ENCODE assay signal across 15 cellular contexts in the genomic region with DNA sequence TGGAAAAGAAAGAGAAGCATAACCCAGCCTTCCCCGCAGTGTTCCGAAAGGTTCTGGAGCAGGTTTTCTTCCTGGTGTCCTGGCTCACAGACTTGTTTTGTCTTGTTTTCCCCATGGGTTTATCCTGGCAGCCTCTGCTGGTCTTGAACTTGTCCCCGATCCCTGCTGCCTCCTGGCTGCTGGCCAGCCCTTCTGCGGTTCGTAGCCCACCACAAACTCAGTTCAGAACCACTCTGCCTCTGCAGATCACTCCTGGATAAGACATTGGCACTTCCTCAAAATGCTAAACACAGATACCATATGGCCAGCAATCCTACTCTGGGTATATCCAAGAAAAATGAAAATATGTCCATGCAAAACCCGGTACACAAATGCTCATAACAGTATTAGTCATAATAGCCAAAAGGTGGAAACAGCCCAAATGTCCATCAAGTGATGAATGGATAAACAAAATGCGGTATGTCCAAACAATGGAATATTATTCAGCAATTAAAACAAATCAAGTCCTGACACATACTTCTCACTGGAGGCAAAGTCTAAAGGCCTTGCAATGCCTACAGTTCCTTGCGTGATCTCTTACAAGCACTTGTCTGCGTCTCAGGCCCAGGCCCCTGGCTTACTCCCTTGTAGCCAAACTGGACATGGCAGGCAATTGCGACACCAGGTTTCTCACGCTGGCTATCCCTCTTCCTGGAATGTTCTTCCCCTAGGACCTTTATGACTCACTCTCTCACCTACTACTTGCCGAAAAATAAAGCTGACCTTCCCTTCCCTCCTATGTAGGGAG. TPM values are rescaled to one million over a fixed set of nuclear protein-coding genes. Genes with fewer than 3 reads are reported as not detected.
DNase-seq lines count a peak whose midpoint lies in the region; ATAC-seq and TF ChIP-seq lines count a peak whose summit lies in the region.
"Had no signal": no experiment of that assay in that cellular context is flagged by ENCODE, and none has a peak within 500 bp of the region (broad histone marks: within the 10 kb centered on the region; RNA-seq: fewer than 3 reads in every experiment).

No MANE protein-coding gene starts in this region.

- peak overlapping the region; percentile 46 for H3K4me2 ChIP-seq in HCT116 (ENCODE audit: low read length)

- no peaks in the 10 kb centered on the region for H3K9me3 ChIP-seq in HCT116 (ENCODE audit: control insufficient read depth in 1 of 2, insufficient read depth in 1 of 2, low read depth in 1 of 2, low read length in 2 of 2)

- CTCF ChIA-PET in HCT116 (lab: Charles Lee), result interaction anchor here (0.9 to 1.0 kb wide), 2 partner anchors 10 to 11 kb away, joined by 3 to 5 read pairs; no protein-coding TSS in a partner anchor

- peak; percentile 46 for DNase-seq in HCT116 (ENCODE audit: low read depth, low spot score)
- peak; percentile 48 for DNase-seq in NCI-H460 (ENCODE audit: extremely low read depth, low read depth)
- DNase-seq in cardiac fibroblast (ENCODE audit: low read depth in 2 of 2), result peak; percentile 19 to 24
- DNase-seq in activated CD4-positive, CD25-positive, alpha-beta regulatory T cell treated with anti-CD3 and anti-CD28 coated beads, Interleukin-2, amount 50 U/mL, for 72 hours, result no peak
- DNase-seq in middle frontal gyrus (ENCODE audit: extremely low spot score, low spot score), result no peak
- DNase-seq in stimulated activated naive B cell treated with anti-CD40 and anti-IgM and Interleukin-4, amounts not matched to agents 10 μg/mL and 1 μg/mL and 100 μg/mL, for 72 hours, result no peak
- DNase-seq in NCI-H1048 (lab: John Stamatoyannopoulos, UW), result no peak
- DNase-seq: activated CD4-positive, alpha-beta memory T cell treated with anti-CD3 and anti-CD28 coated beads, Interleukin-2, amount 10 ng/mL, durations not matched to agents 7 days and 5 days; CD8-positive, alpha-beta memory T cell; effector CD4-positive, alpha-beta T cell; left ventricle myocardium superior; NCI-H2107 had no signal

- no TSS peak for BruUV-seq in HCT116 (replicated peaks; lab: Mats Ljungman, UMichigan)

- no peak overlapping the region for H3K9ac ChIP-seq in HCT116 (ENCODE audit: low read length)

- H3K4me3 Mint-ChIP-seq in stimulated activated naive B cell treated with anti-CD40 and anti-IgM and Interleukin-4, amounts not matched to agents 10 μg/mL and 1 μg/mL and 100 μg/mL, for 72 hours, result no peak overlapping the region
- H3K4me3 Mint-ChIP-seq: activated CD4-positive, alpha-beta memory T cell treated with anti-CD3 and anti-CD28 coated beads, Interleukin-2, amount 10 ng/mL, durations not matched to agents 7 days and 5 days; CD8-positive, alpha-beta memory T cell; natural killer cell treated with Interleukin-12 subunit alpha and Interleukin-12 subunit beta and Interleukin-15 and Interleukin-18, amount 100 ng/mL, for 72 hours had no signal

- no peak overlapping the region for H3K27ac Mint-ChIP-seq in stimulated activated naive B cell treated with anti-CD40 and anti-IgM and Interleukin-4, amounts not matched to agents 10 μg/mL and 1 μg/mL and 100 μg/mL, for 72 hours
- H3K27ac Mint-ChIP-seq: activated CD4-positive, alpha-beta memory T cell treated with anti-CD3 and anti-CD28 coated beads, Interleukin-2, amount 10 ng/mL, durations not matched to agents 7 days and 5 days; natural killer cell treated with Interleukin-12 subunit alpha and Interleukin-12 subunit beta and Interleukin-15 and Interleukin-18, amount 100 ng/mL, for 72 hours had no signal

- TF ChIP-seq CTCF in HCT116 (IDR thresholded peaks at IDR 0.05 in 2 of 3, conservative IDR thresholded peaks at IDR 0.05 in 1 of 3; ENCODE audit: borderline replicate concordance in 1 of 3, insufficient read depth in 1 of 3, low read depth in 2 of 3, low read length in 2 of 3) (no peak), cardiac fibroblast (IDR thresholded peaks at IDR 0.05; ENCODE audit: low read depth, low read length) (no peak)

- peaks cover 11 to 22% of the 10 kb centered on the region in 2 experiments; a peak in 3 of 4 replicates for H3K4me1 ChIP-seq in HCT116 (ENCODE audit: control insufficient read depth in 1 of 2, insufficient read depth in 2 of 2, low read length in 2 of 2)

- H2AFZ ChIP-seq in HCT116 (ENCODE audit: low read depth, low read length, poor library complexity, severe bottlenecking), result peak overlapping the region; percentile 58

- peaks cover 0 to 2% of the 10 kb centered on the region in 2 donors for H3K36me3 Mint-ChIP-seq in stimulated activated naive B cell treated with anti-CD40 and anti-IgM and Interleukin-4, amounts not matched to agents 10 μg/mL and 1 μg/mL and 100 μg/mL, for 72 hours
- H3K36me3 Mint-ChIP-seq: CD8-positive, alpha-beta memory T cell; natural killer cell treated with Interleukin-12 subunit alpha and Interleukin-12 subunit beta and Interleukin-15 and Interleukin-18, amount 100 ng/mL, for 72 hours had no signal

- intact Hi-C loops in HCT116 (cut with micrococcal nuclease), result no loop called here

- no peaks in the 10 kb centered on the region for H3K27me3 ChIP-seq in HCT116 (ENCODE audit: insufficient read depth, low read length)

- RAD21 ChIA-PET in HCT116 (lab: Charles Lee; ENCODE audit: low non-redundant PET in 1 of 2, low total read pairs in 2 of 2, uncharacterized antibody in 2 of 2, unreplicated experiment in 2 of 2), result no interaction called here

- H3K9me2 ChIP-seq in HCT116 (ENCODE audit: insufficient read depth), result no peaks in the 10 kb centered on the region

- peaks cover 21 to 24% of the 10 kb centered on the region in 2 donors for H3K27me3 Mint-ChIP-seq in stimulated activated naive B cell treated with anti-CD40 and anti-IgM and Interleukin-4, amounts not matched to agents 10 μg/mL and 1 μg/mL and 100 μg/mL, for 72 hours

- POLR2A ChIA-PET in HCT116 (lab: Charles Lee), result no interaction called here

- H3K79me2 ChIP-seq in HCT116 (ENCODE audit: insufficient read depth, low read length), result no peaks in the 10 kb centered on the region

- H3K9me3 Mint-ChIP-seq in stimulated activated naive B cell treated with anti-CD40 and anti-IgM and Interleukin-4, amounts not matched to agents 10 μg/mL and 1 μg/mL and 100 μg/mL, for 72 hours, result peaks cover 0 to 4% of the 10 kb centered on the region in 2 donors
- H3K9me3 Mint-ChIP-seq: activated CD4-positive, alpha-beta memory T cell treated with anti-CD3 and anti-CD28 coated beads, Interleukin-2, amount 10 ng/mL, durations not matched to agents 7 days and 5 days; CD8-positive, alpha-beta memory T cell; natural killer cell treated with Interleukin-12 subunit alpha and Interleukin-12 subunit beta and Interleukin-15 and Interleukin-18, amount 100 ng/mL, for 72 hours had no signal

- H3K4me1 Mint-ChIP-seq in stimulated activated naive B cell treated with anti-CD40 and anti-IgM and Interleukin-4, amounts not matched to agents 10 μg/mL and 1 μg/mL and 100 μg/mL, for 72 hours, result peaks cover 2 to 4% of the 10 kb centered on the region in 2 donors

- no peak for TF ChIP-seq POLR2A in HCT116 (IDR thresholded peaks at IDR 0.05; ENCODE audit: borderline replicate concordance, extremely low read depth, insufficient read depth, insufficient read length)

- no peak for TF ChIP-seq RAD21 in HCT116 (IDR thresholded peaks at IDR 0.05; ENCODE audit: low read depth)

- no peaks in the 10 kb centered on the region for H3K36me3 ChIP-seq in HCT116 (ENCODE audit: control insufficient read depth in 1 of 2, insufficient read depth in 2 of 2, low read length in 2 of 2)

- H3K4me3 ChIP-seq in HCT116 (replicated peaks in 1 of 2; ENCODE audit: low read depth in 1 of 2, low read length in 2 of 2), result no peak overlapping the region
- no peak overlapping the region for H3K4me3 ChIP-seq in cardiac fibroblast (replicated peaks in 1 of 2; ENCODE audit: low read depth in 2 of 2, low read length in 2 of 2)
- no peak overlapping the region for H3K4me3 ChIP-seq in skin epidermis

- no peaks in the 10 kb centered on the region for H4K20me1 ChIP-seq in HCT116 (ENCODE audit: insufficient read depth)

- H3K27ac ChIP-seq in HCT116 (ENCODE audit: low read depth, low read length) (no peak overlapping the region), skin epidermis (peak overlapping the region in 20 of 21 experiments; percentile 66 to 93 (median 85))

- ATAC-seq in HCT116, result peak; percentile 82
- ATAC-seq in stimulated activated naive B cell treated with anti-CD40 and anti-IgM and Interleukin-4, amounts not matched to agents 10 μg/mL and 1 μg/mL and 100 μg/mL, for 72 hours (replicated peaks), result no peak
- ATAC-seq: left ventricle myocardium superior had no signal

TF ChIP-seq in HCT116, 20 proteins besides CTCF, POLR2A, EP300 and RAD21 (continues in another document):
- no peak for TF ChIP-seq EGR1 (IDR thresholded peaks at IDR 0.05; ENCODE audit: low read depth)
- peak; percentile 69 for TF ChIP-seq SP1 (IDR thresholded peaks at IDR 0.05; ENCODE audit: low read depth)
- TF ChIP-seq, protein P1, sequence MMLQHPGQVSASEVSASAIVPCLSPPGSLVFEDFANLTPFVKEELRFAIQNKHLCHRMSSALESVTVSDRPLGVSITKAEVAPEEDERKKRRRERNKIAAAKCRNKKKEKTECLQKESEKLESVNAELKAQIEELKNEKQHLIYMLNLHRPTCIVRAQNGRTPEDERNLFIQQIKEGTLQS (IDR thresholded peaks at IDR 0.05), result no peak
- no peak for TF ChIP-seq TCF7L2 (IDR thresholded peaks at IDR 0.05; ENCODE audit: borderline replicate concordance, extremely low read depth, insufficient read depth, insufficient read length)
- TF ChIP-seq YY1 (IDR thresholded peaks at IDR 0.05; ENCODE audit: extremely low read depth, insufficient replicate concordance, low read depth, low read length), result peak; percentile 52
- TF ChIP-seq, protein P2, sequence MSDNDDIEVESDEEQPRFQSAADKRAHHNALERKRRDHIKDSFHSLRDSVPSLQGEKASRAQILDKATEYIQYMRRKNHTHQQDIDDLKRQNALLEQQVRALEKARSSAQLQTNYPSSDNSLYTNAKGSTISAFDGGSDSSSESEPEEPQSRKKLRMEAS (IDR thresholded peaks at IDR 0.05), result peak; percentile 44; the same call in 1 of the 2 replicates
- TF ChIP-seq SIN3A (IDR thresholded peaks at IDR 0.05; ENCODE audit: low read depth), result no peak
- peak; percentile 82 for TF ChIP-seq FOSL1 (IDR thresholded peaks at IDR 0.05; ENCODE audit: low read depth)

RNA-seq across cellular contexts. Expression of gene ARHGEF4, which starts 28.0 kb away (rescaled TPM):
- total RNA-seq in HCT116 (2021; ENCODE audit: unreplicated experiment), result 26.6 TPM
- polyA plus RNA-seq in HCT116 (2012), result 13.6 and 18.0 TPM in 2 replicates
- 3.8 and 4.2 TPM in 2 replicates for total RNA-seq in NCI-H460 (2014; rRNA removed; shearing (Covaris generic))
- 13.6 and 21.9 TPM in 2 replicates for polyA plus RNA-seq in NCI-H460 (2014; cell fraction: nucleus; rRNA removed)
- total RNA-seq: natural killer cell treated with Interleukin-12 subunit alpha and Interleukin-12 subunit beta and Interleukin-15 and Interleukin-18, amount 100 ng/mL, for 72 hours had no signal

RNA-seq across cellular contexts. Expression of gene AMER3, which starts 53.3 kb away (rescaled TPM):
- total RNA-seq in HCT116 (2021; ENCODE audit: unreplicated experiment), result not detected
- 0.01 TPM in 1 of 2 replicates, not detected in the other for polyA plus RNA-seq in HCT116 (2012)
- total RNA-seq in NCI-H460 (2014; rRNA removed; shearing (Covaris generic)), result not detected in 2 replicates
- polyA plus RNA-seq in NCI-H460 (2014; cell fraction: nucleus; rRNA removed), result not detected in 2 replicates
- total RNA-seq: activated CD4-positive, alpha-beta memory T cell treated with anti-CD3 and anti-CD28 coated beads, Interleukin-2, amount 10 ng/mL, durations not matched to agents 7 days and 5 days; astrocyte; CD8-positive, alpha-beta memory T cell; left ventricle myocardium superior; natural killer cell treated with Interleukin-12 subunit alpha and Interleukin-12 subunit beta and Interleukin-15 and Interleukin-18, amount 100 ng/mL, for 72 hours had no signal
- polyA plus RNA-seq: CD8-positive, alpha-beta memory T cell had no signal

Comparison
In these comparisons a context has a peak if more than half of its experiments do, and no peak if none do; other contexts are left out.
1. DNase-seq: peak in HCT116 (single experiment), NCI-H460 (single experiment) and cardiac fibroblast (2 of 2); none in activated CD4-positive, CD25-positive, alpha-beta regulatory T cell treated with anti-CD3 and anti-CD28 coated beads, Interleukin-2, amount 50 U/mL, for 72 hours (single experiment), middle frontal gyrus (single experiment), stimulated activated naive B cell treated with anti-CD40 and anti-IgM and Interleukin-4, amounts not matched to agents 10 μg/mL and 1 μg/mL and 100 μg/mL, for 72 hours (single experiment) and NCI-H1048 (single experiment).